ENCODE assay signal across 8 cellular contexts in the genomic region with DNA sequence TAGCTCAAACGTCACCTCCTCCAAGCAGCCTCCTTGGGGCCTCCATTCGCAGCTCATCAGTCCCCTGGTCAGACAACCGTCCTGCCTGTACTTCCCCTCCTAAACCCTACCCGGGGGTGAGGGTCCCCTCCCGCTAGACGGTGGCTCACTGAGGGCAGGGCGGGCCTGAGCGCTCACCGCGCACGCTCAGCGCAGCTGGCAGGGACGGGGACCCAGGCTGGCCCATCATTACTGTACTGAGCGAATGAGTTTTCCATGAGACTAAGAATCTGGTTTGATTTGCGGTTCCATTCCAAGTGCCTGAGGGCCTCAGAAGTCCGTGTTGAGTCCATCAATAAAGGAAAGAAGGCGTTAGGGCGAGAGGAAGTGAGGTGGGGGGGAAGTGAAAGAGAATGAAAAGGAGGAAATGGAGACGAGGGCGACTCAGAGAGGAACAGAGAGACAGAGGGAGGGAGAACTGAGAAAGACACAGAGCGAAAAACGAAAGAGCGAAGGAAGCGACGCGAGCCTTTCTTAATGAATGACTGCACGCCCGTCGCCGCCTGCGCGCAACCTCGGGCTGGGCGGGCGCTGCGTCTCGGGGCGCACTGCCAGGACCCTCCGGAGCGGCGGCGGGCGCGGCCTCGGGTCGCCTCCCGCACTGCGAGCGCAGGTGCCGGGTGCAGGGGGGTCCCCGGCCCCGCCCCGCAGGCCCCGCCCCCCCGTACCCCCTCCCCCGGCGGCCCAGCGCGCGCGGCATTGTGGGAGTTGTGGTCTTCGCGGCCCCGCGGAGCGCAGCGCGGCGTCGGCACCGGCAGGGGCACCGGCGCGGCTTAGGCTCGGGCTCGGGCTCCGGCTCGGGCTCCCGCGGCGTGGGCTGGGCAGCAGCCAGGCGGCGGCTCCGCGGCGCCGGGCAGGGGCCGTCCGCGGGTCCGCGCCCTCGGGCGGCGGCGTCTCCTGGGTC. TPM values are rescaled to one million over a fixed set of nuclear protein-coding genes. Genes with fewer than 3 reads are reported as not detected.
DNase-seq lines count a peak whose midpoint lies in the region; ATAC-seq lines count a peak whose summit lies in the region.

A gene with protein sequence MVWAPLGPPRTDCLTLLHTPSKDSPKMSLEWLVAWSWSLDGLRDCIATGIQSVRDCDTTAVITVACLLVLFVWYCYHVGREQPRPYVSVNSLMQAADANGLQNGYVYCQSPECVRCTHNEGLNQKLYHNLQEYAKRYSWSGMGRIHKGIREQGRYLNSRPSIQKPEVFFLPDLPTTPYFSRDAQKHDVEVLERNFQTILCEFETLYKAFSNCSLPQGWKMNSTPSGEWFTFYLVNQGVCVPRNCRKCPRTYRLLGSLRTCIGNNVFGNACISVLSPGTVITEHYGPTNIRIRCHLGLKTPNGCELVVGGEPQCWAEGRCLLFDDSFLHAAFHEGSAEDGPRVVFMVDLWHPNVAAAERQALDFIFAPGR (plus strand): TSS at position 746 of the 943 bp plus-strand sequence. CDS start 4,356 bp downstream, outside the sequence.

- peaks cover 49% of the 10 kb centered on the region for H3K4me1 Mint-ChIP-seq in activated CD4-positive, alpha-beta memory T cell treated with anti-CD3 and anti-CD28 coated beads for 36 hours (ENCODE audit: low read depth)
- H3K4me1 Mint-ChIP-seq in memory B cell, result peaks cover 43% of the 10 kb centered on the region

- peak; percentile 70 for ATAC-seq in GM19035 (IDR thresholded peaks at IDR 0.05; ENCODE audit: unreplicated experiment)
- ATAC-seq in HG03196 (IDR thresholded peaks at IDR 0.05; ENCODE audit: unreplicated experiment), result peak; percentile 61
- ATAC-seq in memory B cell (ENCODE audit: low read depth), result peak; percentile 80

- H3K27me3 Mint-ChIP-seq in activated CD4-positive, alpha-beta memory T cell treated with anti-CD3 and anti-CD28 coated beads for 36 hours, result no peaks in the 10 kb centered on the region
- no peaks in the 10 kb centered on the region for H3K27me3 Mint-ChIP-seq in memory B cell

- intact Hi-C loops in activated CD4-positive, alpha-beta memory T cell treated with anti-CD3 and anti-CD28 coated beads for 36 hours (cut with micrococcal nuclease), result no loop called here

- CTCF ChIA-PET in activated CD4-positive, alpha-beta memory T cell treated with anti-CD3 and anti-CD28 coated beads for 36 hours (lab: Charles Lee), result interaction anchor here (0.6 to 3.0 kb wide), 6 partner anchors 15 to 64 kb away, joined by 3 to 18 read pairs (median 3); a partner anchor contains a TSS

- DNase-seq in AML-193 (lab: John Stamatoyannopoulos, UW) (peak; percentile 44 to 65), NCI-H748 treated with DMSO at 0.1 percent for 48 hours (lab: John Stamatoyannopoulos, UW) (peak; percentile 22), ecto neural progenitor cell (ENCODE audit: low spot score) (peak; percentile 86), memory B cell (ENCODE audit: low spot score in 2 of 2) (peak; percentile 78 to 80)
- peak; percentile 84 for DNase-seq in activated CD4-positive, alpha-beta memory T cell treated with anti-CD3 and anti-CD28 coated beads for 36 hours
- DNase-seq in stimulated activated CD4-positive, alpha-beta T cell treated with anti-CD3 and anti-CD28 coated beads, TNF-alpha, amount 100 ng/mL, for 48 hours (ENCODE audit: low read depth in 3 of 3), result peak; percentile 50 to 68 (median 64)

- peak within 1 kb of the TSS; percentile 92 for H3K4me3 Mint-ChIP-seq in activated CD4-positive, alpha-beta memory T cell treated with anti-CD3 and anti-CD28 coated beads for 36 hours
- peak within 1 kb of the TSS; percentile 97 for H3K4me3 Mint-ChIP-seq in memory B cell

- H3K9me3 Mint-ChIP-seq in activated CD4-positive, alpha-beta memory T cell treated with anti-CD3 and anti-CD28 coated beads for 36 hours, result peaks cover under 1% of the 10 kb centered on the region
- no peaks in the 10 kb centered on the region for H3K9me3 Mint-ChIP-seq in memory B cell

- peak within 1 kb of the TSS; percentile 96 for H3K27ac Mint-ChIP-seq in activated CD4-positive, alpha-beta memory T cell treated with anti-CD3 and anti-CD28 coated beads for 36 hours
- H3K27ac Mint-ChIP-seq in memory B cell, result peak within 1 kb of the TSS; percentile 98

- H3K36me3 Mint-ChIP-seq in activated CD4-positive, alpha-beta memory T cell treated with anti-CD3 and anti-CD28 coated beads for 36 hours, result peaks cover 8% of the 10 kb centered on the region
- no peaks in the 10 kb centered on the region for H3K36me3 Mint-ChIP-seq in memory B cell

- POLR2A ChIA-PET in activated CD4-positive, alpha-beta memory T cell treated with anti-CD3 and anti-CD28 coated beads for 36 hours (lab: Charles Lee), result interaction anchor here (1.0 to 3.6 kb wide), 3 partner anchors 54 to 244 kb away, joined by 3 to 41 read pairs (median 19); a partner anchor contains a TSS

RNA-seq across cellular contexts. Expression of the gene that starts here (rescaled TPM):
- 1 to 10 TPM; 9.2 to 10.0 TPM for total RNA-seq in activated CD4-positive, alpha-beta memory T cell treated with anti-CD3 and anti-CD28 coated beads for 36 hours

Comparison
In these comparisons a context has a peak if more than half of its experiments do, and no peak if none do; other contexts are left out.
1. Peak in every context shown above with its lines: DNase-seq and ATAC-seq.
2. DNase-seq: peak in every context shown above with its lines; median percentile 86 in ecto neural progenitor cell; 84 in activated CD4-positive, alpha-beta memory T cell treated with anti-CD3 and anti-CD28 coated beads for 36 hours; 79 in memory B cell; 64 in stimulated activated CD4-positive, alpha-beta T cell treated with anti-CD3 and anti-CD28 coated beads, TNF-alpha, amount 100 ng/mL, for 48 hours; 54 in AML-193; 22 in NCI-H748 treated with DMSO at 0.1 percent for 48 hours.